Comparison of ENCODE assay signal across 9 cellular contexts in the genomic region with DNA sequence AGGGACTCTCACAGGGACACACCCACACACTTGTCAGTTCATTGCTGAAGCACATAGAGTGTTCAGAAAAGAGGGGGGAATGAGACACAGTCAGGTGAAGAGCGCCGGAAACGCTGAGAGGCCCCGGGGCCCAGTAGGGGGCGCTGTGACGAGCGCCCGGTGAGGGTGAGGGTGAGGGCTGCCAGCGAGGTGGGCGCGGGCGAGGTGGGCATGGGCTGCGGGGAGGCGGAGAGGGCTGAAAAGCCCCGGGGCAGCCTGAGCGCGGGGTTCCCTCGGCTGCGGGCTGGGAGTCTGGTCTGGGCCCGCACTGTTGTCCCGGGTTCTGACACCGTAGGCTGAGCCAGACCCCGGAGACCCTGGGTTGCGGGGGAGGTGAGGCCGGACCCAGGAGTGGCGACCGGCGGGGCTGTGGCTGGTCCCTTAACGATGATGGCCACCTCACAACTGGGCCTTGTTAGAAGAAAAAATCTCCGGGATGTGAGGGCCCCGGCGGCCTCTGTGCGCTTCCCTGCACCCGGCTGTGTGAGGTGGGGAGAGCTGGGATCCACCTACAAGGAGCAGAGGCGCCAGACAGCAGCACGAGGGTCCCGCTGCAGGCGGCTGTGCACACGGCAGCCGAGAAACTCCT.
DNase-seq lines count a peak whose midpoint lies in the region; ATAC-seq and TF ChIP-seq lines count a peak whose summit lies in the region.
"Had no signal": no experiment of that assay in that cellular context is flagged by ENCODE, and none has a peak within 500 bp of the region (broad histone marks: within the 10 kb centered on the region; RNA-seq: fewer than 3 reads in every experiment).

No MANE protein-coding gene starts in this region.

- DNase-seq in 8988T (peak; percentile 62), iPS-NIHi11 (ENCODE audit: low spot score) (peak; percentile 90), DMS153 treated with DMSO at 0.1 percent for 48 hours (lab: John Stamatoyannopoulos, UW; ENCODE audit: unreplicated experiment) (no peak), DMS79 (lab: John Stamatoyannopoulos, UW) (no peak), foreskin keratinocyte (no peak), NCI-H2081 treated with DMSO at 0.1 percent for 48 hours (lab: John Stamatoyannopoulos, UW) (no peak)
- DNase-seq in T-helper 2 cell treated with Interferon-gamma antibody and Interleukin-4, amounts not matched to agents 5 μg/mL and 100 μg/mL, for 36 hours (ENCODE audit: low spot score), result peak; percentile 1

- peak overlapping the region; percentile 58 for H3K27ac Mint-ChIP-seq in T-helper 2 cell treated with Interferon-gamma antibody and Interleukin-4, amounts not matched to agents 5 μg/mL and 100 μg/mL, for 36 hours

- peak overlapping the region; percentile 25 for H3K4me3 Mint-ChIP-seq in T-helper 2 cell treated with Interferon-gamma antibody and Interleukin-4, amounts not matched to agents 5 μg/mL and 100 μg/mL, for 36 hours

- no peaks in the 10 kb centered on the region for H3K9me3 Mint-ChIP-seq in T-helper 2 cell treated with Interferon-gamma antibody and Interleukin-4, amounts not matched to agents 5 μg/mL and 100 μg/mL, for 36 hours

- peaks cover 24% of the 10 kb centered on the region for H3K4me1 Mint-ChIP-seq in T-helper 2 cell treated with Interferon-gamma antibody and Interleukin-4, amounts not matched to agents 5 μg/mL and 100 μg/mL, for 36 hours (ENCODE audit: low read depth)

- ATAC-seq in foreskin keratinocyte, result no peak

- TF ChIP-seq CTCF in GM12873 (IDR thresholded peaks at IDR 0.05; ENCODE audit: insufficient read depth, low read depth, low read length, missing control alignments) (peak; percentile 73), foreskin keratinocyte (conservative IDR thresholded peaks at IDR 0.05) (no peak)

- H3K27ac ChIP-seq in foreskin keratinocyte, result no peak overlapping the region
- H3K27ac ChIP-seq: thyroid gland had no signal

- no peaks in the 10 kb centered on the region for H3K36me3 Mint-ChIP-seq in T-helper 2 cell treated with Interferon-gamma antibody and Interleukin-4, amounts not matched to agents 5 μg/mL and 100 μg/mL, for 36 hours (ENCODE audit: low read depth)

- no peaks in the 10 kb centered on the region for H3K4me1 ChIP-seq in foreskin keratinocyte

- H3K27me3 ChIP-seq in foreskin keratinocyte, result no peaks in the 10 kb centered on the region
- H3K27me3 ChIP-seq: thyroid gland had no signal

- peaks cover 7% of the 10 kb centered on the region for H3K27me3 Mint-ChIP-seq in T-helper 2 cell treated with Interferon-gamma antibody and Interleukin-4, amounts not matched to agents 5 μg/mL and 100 μg/mL, for 36 hours (ENCODE audit: low read depth)

Comparison
In these comparisons a context has a peak if more than half of its experiments do, and no peak if none do; other contexts are left out.
1. DNase-seq: peak in 8988T (single experiment), T-helper 2 cell treated with Interferon-gamma antibody and Interleukin-4, amounts not matched to agents 5 μg/mL and 100 μg/mL, for 36 hours (single experiment) and iPS-NIHi11 (single experiment); none in DMS153 treated with DMSO at 0.1 percent for 48 hours (single experiment), DMS79 (single experiment), foreskin keratinocyte (0 of 2) and NCI-H2081 treated with DMSO at 0.1 percent for 48 hours (single experiment).